In genomic region chr4:168981942-168982341, GRCh38 we compare ENCODE assay signal across 26 cellular contexts.
"Had no signal": no experiment of that assay in that cellular context is flagged by ENCODE, and none has a peak within 500 bp of the region (broad histone marks: within the 10 kb centered on the region; RNA-seq: fewer than 3 reads in every experiment).

No MANE protein-coding gene starts in this region.

- FAIRE-seq: colon, endometrium, endothelial cell of umbilical vein, frontal cortex had no signal

- H3K27me3 ChIP-seq: colonic mucosa, dorsolateral prefrontal cortex, esophagus muscularis mucosa, esophagus squamous epithelium, foreskin keratinocyte, gastrocnemius medialis, gastroesophageal sphincter, heart left ventricle, heart right ventricle had no signal

- H3K27me3 Mint-ChIP-seq: dendritic cell treated with granulocyte-macrophage colony-stimulating factor and Interleukin-4, amounts not matched to agents 40 ng/mL and 50 ng/mL, for 4 days; effector memory CD8-positive, alpha-beta T cell had no signal

- DNase-seq: colonic mucosa; cortex of kidney; dorsolateral prefrontal cortex; effector CD4-positive, alpha-beta T cell; effector CD8-positive, alpha-beta T cell; effector memory CD4-positive, alpha-beta T cell; effector memory CD8-positive, alpha-beta T cell; endodermal cell; esophagus squamous epithelium; foreskin melanocyte; gastrocnemius medialis; glutamatergic neuron; head of caudate nucleus; heart left ventricle; heart right ventricle had no signal

- H3K4me3 Mint-ChIP-seq: dendritic cell treated with granulocyte-macrophage colony-stimulating factor and Interleukin-4, amounts not matched to agents 40 ng/mL and 50 ng/mL, for 4 days; effector memory CD8-positive, alpha-beta T cell; endodermal cell had no signal

- H3K9me3 ChIP-seq: colonic mucosa had no signal

- H3K4me3 ChIP-seq: colonic mucosa, coronary artery, dorsolateral prefrontal cortex, esophagus muscularis mucosa, esophagus squamous epithelium, gastrocnemius medialis, gastroesophageal sphincter, heart left ventricle, heart right ventricle had no signal

- H3K4me1 ChIP-seq: colonic mucosa, esophagus muscularis mucosa, esophagus squamous epithelium, gastrocnemius medialis, gastroesophageal sphincter, heart left ventricle, heart right ventricle had no signal

- H3K27ac Mint-ChIP-seq: dendritic cell treated with granulocyte-macrophage colony-stimulating factor and Interleukin-4, amounts not matched to agents 40 ng/mL and 50 ng/mL, for 4 days; effector memory CD8-positive, alpha-beta T cell; endodermal cell had no signal

- ATAC-seq: effector memory CD8-positive, alpha-beta T cell; esophagus mucosa; gastrocnemius medialis; gastroesophageal sphincter; heart left ventricle; heart right ventricle had no signal

- H3K27ac ChIP-seq: colonic mucosa, coronary artery, dorsolateral prefrontal cortex, epithelial cell of prostate, esophagus muscularis mucosa, esophagus squamous epithelium, foreskin keratinocyte, gastrocnemius medialis, gastroesophageal sphincter, heart left ventricle, heart right ventricle had no signal

- H3K36me3 ChIP-seq: colonic mucosa had no signal
